1 cellular context compared by ENCODE assay signal in the genomic region with DNA sequence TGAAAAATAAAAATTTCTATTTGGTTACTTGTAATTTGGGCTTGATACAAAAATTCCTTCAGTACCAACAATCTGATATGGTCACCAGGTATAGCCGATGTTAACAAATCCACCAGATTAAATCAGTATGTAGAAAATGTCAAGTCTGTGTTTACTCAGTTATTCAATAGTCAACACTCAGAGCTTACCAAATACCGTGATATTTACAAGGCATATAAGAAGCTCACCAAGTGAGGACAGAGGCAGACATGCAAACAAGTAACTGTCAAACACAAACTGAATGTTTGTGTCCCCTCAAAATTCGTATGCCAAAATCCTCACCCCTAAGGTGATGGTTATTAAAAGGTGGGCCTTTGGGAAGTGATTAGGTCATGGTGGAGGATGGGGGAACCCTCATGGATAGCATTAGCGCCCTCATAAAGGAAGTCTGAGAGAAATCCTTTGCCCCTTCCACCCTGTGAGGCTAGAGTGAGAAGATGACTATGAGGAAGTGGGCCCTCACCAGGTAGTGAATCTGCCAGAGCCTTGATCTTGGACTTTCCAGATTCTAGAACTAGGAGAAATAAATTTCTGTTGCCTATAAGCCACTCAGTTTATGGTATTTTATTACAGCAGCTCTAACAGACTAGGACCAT.
TF ChIP-seq lines count a peak whose summit lies in the region.

No MANE protein-coding gene starts in this region.

TF ChIP-seq in IMR-90, 13 proteins besides CTCF, POLR2A, EP300 and RAD21:
- TF ChIP-seq BHLHE40 (IDR thresholded peaks at IDR 0.05; ENCODE audit: low read depth, low read length) = no peak
- no peak for TF ChIP-seq MXI1 (IDR thresholded peaks at IDR 0.05; ENCODE audit: borderline replicate concordance, low read depth, low read length)
- no peak for TF ChIP-seq NFE2L2 (IDR thresholded peaks at IDR 0.05; ENCODE audit: low read depth, low read length)
- TF ChIP-seq MAFK (IDR thresholded peaks at IDR 0.05; ENCODE audit: low read depth, low read length) = no peak
- no peak for TF ChIP-seq RCOR1 (IDR thresholded peaks at IDR 0.05; ENCODE audit: insufficient replicate concordance, low read length)
- TF ChIP-seq MAZ (IDR thresholded peaks at IDR 0.05; ENCODE audit: borderline replicate concordance, low read depth, low read length) = no peak
- TF ChIP-seq RFX5 (IDR thresholded peaks at IDR 0.05; ENCODE audit: low read depth, low read length) = no peak
- TF ChIP-seq, protein P1, sequence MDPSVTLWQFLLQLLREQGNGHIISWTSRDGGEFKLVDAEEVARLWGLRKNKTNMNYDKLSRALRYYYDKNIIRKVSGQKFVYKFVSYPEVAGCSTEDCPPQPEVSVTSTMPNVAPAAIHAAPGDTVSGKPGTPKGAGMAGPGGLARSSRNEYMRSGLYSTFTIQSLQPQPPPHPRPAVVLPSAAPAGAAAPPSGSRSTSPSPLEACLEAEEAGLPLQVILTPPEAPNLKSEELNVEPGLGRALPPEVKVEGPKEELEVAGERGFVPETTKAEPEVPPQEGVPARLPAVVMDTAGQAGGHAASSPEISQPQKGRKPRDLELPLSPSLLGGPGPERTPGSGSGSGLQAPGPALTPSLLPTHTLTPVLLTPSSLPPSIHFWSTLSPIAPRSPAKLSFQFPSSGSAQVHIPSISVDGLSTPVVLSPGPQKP (IDR thresholded peaks at IDR 0.05; ENCODE audit: borderline replicate concordance, low read depth, low read length) = no peak
- TF ChIP-seq USF2 (IDR thresholded peaks at IDR 0.05; ENCODE audit: low read depth, low read length) = no peak
- no peak for TF ChIP-seq SMC3 (IDR thresholded peaks at IDR 0.05; ENCODE audit: low read depth, low read length)
- TF ChIP-seq CEBPB (IDR thresholded peaks at IDR 0.05; ENCODE audit: low read depth, low read length) = no peak
- no peak for TF ChIP-seq FOS (IDR thresholded peaks at IDR 0.05; ENCODE audit: low read depth, low read length)
- TF ChIP-seq CHD1 (IDR thresholded peaks at IDR 0.05; ENCODE audit: low read depth, low read length) = no peak
